ENCODE assay signal across 1 cellular context in genomic region chr1:70205437-70206118, GRCh38.
TF ChIP-seq lines count a peak whose summit lies in the region.

LRRC40 (minus strand) TSS chr1:70205579; CDS start chr1:70205540, 39 bp downstream.

TF ChIP-seq in HepG2, 621 proteins besides CTCF, POLR2A, EP300 and RAD21 (continued from another document and continues in another):
- TF ChIP-seq UBTF (CRISPR knock-in tag; IDR thresholded peaks at IDR 0.05) = peak; percentile 81
- TF ChIP-seq ZNF547 (CRISPR knock-in tag; IDR thresholded peaks at IDR 0.05) = peak; percentile 60; the same call in 1 of the 2 replicates
- no peak for TF ChIP-seq GABPA (IDR thresholded peaks at IDR 0.05; ENCODE audit: low read depth, low read length)
- peak; percentile 77 for TF ChIP-seq GABPA (CRISPR knock-in tag; IDR thresholded peaks at IDR 0.05; ENCODE audit: low read depth)
- no peak for TF ChIP-seq BCLAF1 (IDR thresholded peaks at IDR 0.05)
- TF ChIP-seq ZNF12 (CRISPR knock-in tag; IDR thresholded peaks at IDR 0.05) = no peak; the same call in 1 of the 2 replicates
- TF ChIP-seq TP53 (CRISPR knock-in tag; conservative IDR thresholded peaks at IDR 0.05) = peak; percentile 88; the same call in 1 of the 2 replicates
- peak; percentile 42; the same call in 1 of the 2 replicates for TF ChIP-seq HNRNPL (IDR thresholded peaks at IDR 0.05; ENCODE audit: low read depth, low read length)
- no peak for TF ChIP-seq DMTF1 (CRISPR knock-in tag; IDR thresholded peaks at IDR 0.05)
- TF ChIP-seq SRY (CRISPR knock-in tag; IDR thresholded peaks at IDR 0.05) = no peak; the same call in 1 of the 2 replicates
- peak; percentile 71 for TF ChIP-seq FOXO1 (CRISPR knock-in tag; IDR thresholded peaks at IDR 0.05)
- 0 out of 2 replicates have a peak, but pooled peaks have one; percentile 33 for TF ChIP-seq ZNF713 (CRISPR knock-in tag; IDR thresholded peaks at IDR 0.05)
- peak; percentile 96; the same call in 1 of the 2 replicates for TF ChIP-seq IRF9 (CRISPR knock-in tag; IDR thresholded peaks at IDR 0.05; ENCODE audit: borderline replicate concordance)
- peak; percentile 94; the same call in 1 of the 2 replicates for TF ChIP-seq ATF7-NPFF (CRISPR knock-in tag; IDR thresholded peaks at IDR 0.05; ENCODE audit: low read depth)
- no peak; the same call in 1 of the 2 replicates for TF ChIP-seq NFAT5 (CRISPR knock-in tag; IDR thresholded peaks at IDR 0.05)
- TF ChIP-seq ZNF800 (CRISPR knock-in tag; IDR thresholded peaks at IDR 0.05) = peak; percentile 33; the same call in 1 of the 2 replicates
- 0 out of 2 replicates have a peak, but pooled peaks have one; percentile 20 for TF ChIP-seq PRDM15 (CRISPR knock-in tag; IDR thresholded peaks at IDR 0.05)
- TF ChIP-seq ZNF234 (CRISPR knock-in tag; conservative IDR thresholded peaks at IDR 0.05) = no peak
- TF ChIP-seq ZNF431 (CRISPR knock-in tag; IDR thresholded peaks at IDR 0.05; ENCODE audit: borderline replicate concordance, low read depth) = peak; percentile 85; the same call in 1 of the 2 replicates
- TF ChIP-seq YY1 (IDR thresholded peaks at IDR 0.05; ENCODE audit: insufficient read depth, insufficient replicate concordance, low read depth, low read length) = peak; percentile 76
- TF ChIP-seq ZNF235 (CRISPR knock-in tag; IDR thresholded peaks at IDR 0.05; ENCODE audit: borderline replicate concordance) = no peak
- TF ChIP-seq REST (IDR thresholded peaks at IDR 0.05; ENCODE audit: borderline replicate concordance in 1 of 2, low read depth in 1 of 2, low read length in 2 of 2) = peak in 1 of 2 experiments; percentile 57; a peak in 1 of 4 replicates
- no peak for TF ChIP-seq ZNF775 (CRISPR knock-in tag; IDR thresholded peaks at IDR 0.05; ENCODE audit: borderline replicate concordance)
- no peak for TF ChIP-seq SETDB1 (CRISPR knock-in tag; IDR thresholded peaks at IDR 0.05; ENCODE audit: borderline replicate concordance)
- TF ChIP-seq ZSCAN22 (CRISPR knock-in tag; IDR thresholded peaks at IDR 0.05) = no peak
- TF ChIP-seq NCOR1 (IDR thresholded peaks at IDR 0.05; ENCODE audit: borderline replicate concordance, low read length) = peak; percentile 75; the same call in 1 of the 2 replicates
- no peak for TF ChIP-seq RFX3 (CRISPR knock-in tag; IDR thresholded peaks at IDR 0.05)
- peak; percentile 64; the same call in 1 of the 2 replicates for TF ChIP-seq ZNF264 (CRISPR knock-in tag; IDR thresholded peaks at IDR 0.05)
- TF ChIP-seq GFI1 (CRISPR knock-in tag; IDR thresholded peaks at IDR 0.05; ENCODE audit: borderline replicate concordance) = peak; percentile 73
- no peak for TF ChIP-seq ZNF850 (CRISPR knock-in tag; conservative IDR thresholded peaks at IDR 0.05)
